9 cellular contexts compared by ENCODE assay signal in the genomic region with DNA sequence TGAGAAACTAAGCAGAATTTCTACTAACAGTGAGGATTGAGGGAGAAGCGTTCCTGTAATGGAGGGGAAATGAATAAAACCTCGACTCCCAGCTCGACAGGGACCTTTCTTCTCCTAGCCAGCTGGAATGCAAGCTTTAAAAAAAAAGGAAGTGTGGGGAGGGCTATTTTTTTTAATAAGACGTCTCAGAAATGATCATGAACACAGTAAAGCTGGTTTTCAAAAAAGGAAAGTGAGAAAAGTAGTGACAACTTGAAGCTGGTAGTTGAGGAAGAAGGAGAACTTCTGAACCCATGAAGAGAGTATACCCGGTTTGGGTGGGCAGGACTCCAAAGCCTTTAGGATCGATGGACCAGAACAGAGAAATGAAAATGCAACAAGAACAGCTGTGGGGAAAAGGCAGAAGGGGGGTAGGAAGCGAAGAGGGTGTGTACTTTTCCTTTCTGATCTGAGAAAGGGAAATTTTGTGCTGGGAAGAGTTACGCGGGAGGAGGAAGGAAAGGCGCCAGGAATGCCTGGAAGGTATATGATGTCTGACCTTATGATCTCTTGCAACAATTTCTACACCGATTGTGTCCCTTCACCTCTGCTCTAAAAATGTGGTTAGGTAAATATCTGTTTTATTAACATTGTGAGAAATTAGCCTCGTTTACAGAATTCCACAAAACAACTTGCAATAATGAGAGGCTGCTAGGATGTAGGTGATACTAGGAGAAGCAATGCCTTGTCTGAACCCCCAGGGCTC. TPM values are rescaled to one million over a fixed set of nuclear protein-coding genes. Genes with fewer than 3 reads are reported as not detected.
DNase-seq lines count a peak whose midpoint lies in the region; ATAC-seq and TF ChIP-seq lines count a peak whose summit lies in the region.
"Had no signal": no experiment of that assay in that cellular context is flagged by ENCODE, and none has a peak within 500 bp of the region (broad histone marks: within the 10 kb centered on the region; RNA-seq: fewer than 3 reads in every experiment).

No MANE protein-coding gene starts in this region.

- CTCF ChIA-PET in activated B cell treated with CpG ODN at 0.5 μM for 24 hours (lab: Charles Lee) = interaction anchor here (0.7 kb wide), 1 partner anchor 17 kb away, joined by 3 read pairs; no protein-coding TSS in a partner anchor

- H3K27me3 Mint-ChIP-seq in activated B cell treated with CpG ODN at 0.5 μM for 24 hours = peaks cover 59% of the 10 kb centered on the region

- H3K4me3 Mint-ChIP-seq in activated B cell treated with CpG ODN at 0.5 μM for 24 hours = peak overlapping the region; percentile 21

- DNase-seq in GM12864 (ENCODE audit: low read depth) (no peak), activated B cell treated with CpG ODN at 0.5 μM for 24 hours (no peak), Right ventricle myocardium superior (no peak), sciatic nerve (ENCODE audit: low spot score) (no peak), NCI-H2029 treated with DMSO at 0.1 percent for 48 hours (lab: John Stamatoyannopoulos, UW) (no peak)
- DNase-seq: NCI-H1694 had no signal

- POLR2A ChIA-PET in activated B cell treated with CpG ODN at 0.5 μM for 24 hours (lab: Charles Lee) = no interaction called here

- H3K4me1 Mint-ChIP-seq in activated B cell treated with CpG ODN at 0.5 μM for 24 hours = peaks cover 12% of the 10 kb centered on the region

- intact Hi-C loops in activated B cell treated with CpG ODN at 0.5 μM for 24 hours (cut with micrococcal nuclease) (no loop called here), Right ventricle myocardium superior (cut with DNase I) (no loop called here), sciatic nerve (cut with DNase I) (no loop called here)

- no peak overlapping the region for H3K27ac Mint-ChIP-seq in activated B cell treated with CpG ODN at 0.5 μM for 24 hours

- peak overlapping the region; percentile 3 for H3K4me3 ChIP-seq in GM12864 (ENCODE audit: low read depth, low read length)

- TF ChIP-seq CTCF in GM12864 (IDR thresholded peaks at IDR 0.05; ENCODE audit: low read depth, low read length, missing control alignments) (no peak), activated B cell treated with CpG ODN at 0.5 μM for 24 hours (IDR thresholded peaks at IDR 0.05) (no peak)

- H3K36me3 Mint-ChIP-seq in activated B cell treated with CpG ODN at 0.5 μM for 24 hours (ENCODE audit: low read depth) = no peaks in the 10 kb centered on the region

- ATAC-seq in activated B cell treated with CpG ODN at 0.5 μM for 24 hours (ENCODE audit: low read depth) = no peak
- ATAC-seq in Right ventricle myocardium superior (ENCODE audit: poor library complexity) = peak; percentile 57
- peak; percentile 35 for ATAC-seq in sciatic nerve
- ATAC-seq in GM18519 (IDR thresholded peaks at IDR 0.05; ENCODE audit: low FRiP score, unreplicated experiment) = no peak
- no peak for ATAC-seq in GM18517 (IDR thresholded peaks at IDR 0.05; ENCODE audit: unreplicated experiment)
- ATAC-seq in HG03457 (IDR thresholded peaks at IDR 0.05; ENCODE audit: unreplicated experiment) = no peak

- H3K9me3 Mint-ChIP-seq in activated B cell treated with CpG ODN at 0.5 μM for 24 hours = peaks cover 3% of the 10 kb centered on the region

RNA-seq across cellular contexts. Expression of a gene that starts 22.6 kb away (rescaled TPM):
- 0.86 and 1.2 TPM in 2 replicates for total RNA-seq in activated B cell treated with CpG ODN at 0.5 μM for 24 hours
- 17.1 TPM for total RNA-seq in Right ventricle myocardium superior
- 237 TPM for total RNA-seq in sciatic nerve

Comparison
In these comparisons a context has a peak if more than half of its experiments do, and no peak if none do; other contexts are left out.
1. ATAC-seq: peak in Right ventricle myocardium superior (single experiment) and sciatic nerve (single experiment); none in activated B cell treated with CpG ODN at 0.5 μM for 24 hours (single experiment), GM18519 (single experiment), GM18517 (single experiment) and HG03457 (single experiment).
2. RNA of a gene that starts 22.6 kb away (total RNA-seq): 237 TPM in sciatic nerve (single experiment); 17.1 TPM in Right ventricle myocardium superior (single experiment) and 0.86 to 1.2 TPM in activated B cell treated with CpG ODN at 0.5 μM for 24 hours; every median in the first group is over 10 times any median in the second.